ENCODE assay signal across 18 cellular contexts in the genomic region with DNA sequence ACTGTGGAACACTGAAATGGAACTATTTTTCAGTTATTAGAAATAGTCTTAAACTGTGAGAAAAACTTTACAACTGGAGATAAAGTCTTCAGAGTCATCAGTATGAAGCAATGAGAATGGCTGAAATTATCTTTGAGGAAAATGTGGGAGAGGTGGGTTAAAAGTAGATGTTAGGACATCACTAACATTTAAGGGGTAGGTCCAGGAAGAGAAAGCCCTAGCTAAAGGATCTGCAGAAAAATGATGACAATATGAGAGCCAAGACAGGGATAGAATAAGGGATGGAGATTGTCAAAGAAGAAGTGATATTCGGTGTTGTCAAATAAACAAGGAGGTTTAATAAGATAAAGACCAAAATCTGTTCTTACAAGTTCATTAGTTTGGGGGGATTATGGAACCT.
DNase-seq lines count a peak whose midpoint lies in the region; ATAC-seq and TF ChIP-seq lines count a peak whose summit lies in the region.
"Had no signal": no experiment of that assay in that cellular context is flagged by ENCODE, and none has a peak within 500 bp of the region (broad histone marks: within the 10 kb centered on the region; RNA-seq: fewer than 3 reads in every experiment).

No MANE protein-coding gene starts in this region.

- H3K27ac Mint-ChIP-seq in natural killer cell (peak overlapping the region; percentile 40 to 70), Calu3 (ENCODE audit: unreplicated experiment) (no peak overlapping the region)

- H4K20me1 ChIP-seq in BLaER1 treated with 17β-estradiol and CSF1 and Interleukin-3, amounts not matched to agents 10 nM and 100 nM = no peaks in the 10 kb centered on the region
- no peaks in the 10 kb centered on the region for H4K20me1 ChIP-seq in SU-DHL-6 (ENCODE audit: low read depth, low read length)

- H3K36me3 ChIP-seq in BLaER1 treated with 17β-estradiol and CSF1 and Interleukin-3, amounts not matched to agents 10 nM and 100 nM = peaks cover 38 to 54% (median 46%) of the 10 kb centered on the region in 11 experiments
- H3K36me3 ChIP-seq in SU-DHL-6 (ENCODE audit: low read length) = peaks cover 70% of the 10 kb centered on the region

- no peak overlapping the region for H2AFZ ChIP-seq in SU-DHL-6 (ENCODE audit: low read depth, low read length, severe bottlenecking)
- H2AFZ ChIP-seq: PC-9 had no signal

- DNase-seq in KBM-7 (peak; percentile 3), natural killer cell (no peak), NCI-H748 (lab: John Stamatoyannopoulos, UW; ENCODE audit: unreplicated experiment) (no peak), Calu3 (no peak)
- DNase-seq: Caco-2; CD4-positive, alpha-beta memory T cell; NCI-H1092; NCI-H1436 treated with DMSO at 0.1 percent for 48 hours; NCI-H1930; NCI-H2171; NCI-H524 treated with DMSO at 0.1 percent for 48 hours; PC-9; SHP77 treated with DMSO at 0.1 percent for 48 hours had no signal

- H3K79me2 ChIP-seq in SU-DHL-6 (ENCODE audit: insufficient read depth, low read length) = peaks cover 43% of the 10 kb centered on the region

- H3K4me1 ChIP-seq in BLaER1 treated with 17β-estradiol and CSF1 and Interleukin-3, amounts not matched to agents 10 nM and 100 nM = peaks cover 9 to 22% (median 19%) of the 10 kb centered on the region in 10 experiments
- H3K4me1 ChIP-seq: Caco-2 had no signal

- H3K9me3 Mint-ChIP-seq in natural killer cell = peaks cover 13 to 14% of the 10 kb centered on the region in 2 donors
- peaks cover 16% of the 10 kb centered on the region for H3K9me3 Mint-ChIP-seq in Calu3 (ENCODE audit: low read depth, unreplicated experiment)

- H3K4me3 Mint-ChIP-seq in natural killer cell (peak overlapping the region; percentile 41), Calu3 (ENCODE audit: low read depth, unreplicated experiment) (no peak overlapping the region)

- H3F3A ChIP-seq in SU-DHL-6 (ENCODE audit: insufficient read depth) = peaks cover 43% of the 10 kb centered on the region

- BruUV-seq in Calu3 (replicated peaks; lab: Mats Ljungman, UMichigan) = no TSS peak

- no peak overlapping the region for H3K4me3 ChIP-seq in BLaER1 treated with 17β-estradiol and CSF1 and Interleukin-3, amounts not matched to agents 10 nM and 100 nM
- H3K4me3 ChIP-seq in SU-DHL-6 (ENCODE audit: insufficient read depth, low read length, poor library complexity, severe bottlenecking) = peak overlapping the region; percentile 18
- H3K4me3 ChIP-seq: PC-9, SK-N-MC had no signal

- in situ Hi-C loops in KBM-7 (cut with MboI; ENCODE audit: low pct_unique_long_range_greater_than_20kb, low sequenced_read_pairs) = no loop called here

- intact Hi-C loops in natural killer cell (cut with micrococcal nuclease) (no loop called here), Calu3 (cut with micrococcal nuclease; ENCODE audit: unreplicated experiment) (no loop called here)

- peak overlapping the region in 3 of 11 experiments; percentile 4 to 35 (median 26); a peak in 3 of 22 replicates for H3K27ac ChIP-seq in BLaER1 treated with 17β-estradiol and CSF1 and Interleukin-3, amounts not matched to agents 10 nM and 100 nM
- peak overlapping the region; percentile 93 for H3K27ac ChIP-seq in SU-DHL-6 (ENCODE audit: low read depth, low read length)
- H3K27ac ChIP-seq: PC-9, RWPE1, SK-N-MC had no signal

- no peak for ATAC-seq in natural killer cell
- ATAC-seq in HG02981 (IDR thresholded peaks at IDR 0.05; ENCODE audit: unreplicated experiment) = no peak

- H3K36me3 Mint-ChIP-seq in natural killer cell (peaks cover 46% of the 10 kb centered on the region), Calu3 (ENCODE audit: insufficient read depth, unreplicated experiment) (no peaks in the 10 kb centered on the region)

- H3K4me2 ChIP-seq in BLaER1 treated with 17β-estradiol and CSF1 and Interleukin-3, amounts not matched to agents 10 nM and 100 nM = peak overlapping the region; percentile 19 to 77 (median 53); a peak in 19 of 22 replicates
- peak overlapping the region; percentile 69 for H3K4me2 ChIP-seq in SU-DHL-6 (ENCODE audit: low read depth, low read length, poor library complexity, severe bottlenecking)
- H3K4me2 ChIP-seq: PC-9 had no signal

- no peak overlapping the region for H3K9ac ChIP-seq in BLaER1 treated with 17β-estradiol and CSF1 and Interleukin-3, amounts not matched to agents 10 nM and 100 nM
- peak overlapping the region; percentile 35 for H3K9ac ChIP-seq in SU-DHL-6 (ENCODE audit: low read length)

- H3K27me3 Mint-ChIP-seq in natural killer cell (ENCODE audit: low read depth in 2 of 2) (no peaks in the 10 kb centered on the region), Calu3 (ENCODE audit: unreplicated experiment) (no peaks in the 10 kb centered on the region)
- H3K27me3 Mint-ChIP-seq: CD4-positive, alpha-beta memory T cell had no signal

- no peak for TF ChIP-seq CTCF in SU-DHL-6 (IDR thresholded peaks at IDR 0.05; ENCODE audit: insufficient read depth, low read length, poor library complexity, severe bottlenecking)
- TF ChIP-seq CTCF in natural killer cell (IDR thresholded peaks at IDR 0.05) = no peak
- TF ChIP-seq CTCF in Calu3 (IDR thresholded peaks at IDR 0.05; ENCODE audit: unreplicated experiment) = no peak

- peaks cover 58 to 92% (median 79%) of the 10 kb centered on the region in 11 experiments for H3K9me3 ChIP-seq in BLaER1 treated with 17β-estradiol and CSF1 and Interleukin-3, amounts not matched to agents 10 nM and 100 nM (replicated peaks in 1 of 11)
- H3K9me3 ChIP-seq in SU-DHL-6 (ENCODE audit: insufficient read depth, low read length) = peaks cover 41% of the 10 kb centered on the region; the same call in 1 of the 2 replicates

- CTCF ChIA-PET in Calu3 (lab: Charles Lee) = no interaction called here

- no peaks in the 10 kb centered on the region for H3K27me3 ChIP-seq in BLaER1 treated with 17β-estradiol and CSF1 and Interleukin-3, amounts not matched to agents 10 nM and 100 nM
- no peaks in the 10 kb centered on the region for H3K27me3 ChIP-seq in SU-DHL-6 (ENCODE audit: low read length)

- H3K4me1 Mint-ChIP-seq in natural killer cell (peaks cover 18 to 27% of the 10 kb centered on the region in 2 donors), Calu3 (ENCODE audit: low read depth, unreplicated experiment) (no peaks in the 10 kb centered on the region)

- no peaks in the 10 kb centered on the region for H3K9me2 ChIP-seq in SU-DHL-6 (replicated peaks; ENCODE audit: insufficient read depth, low read length)
